ENCODE assay signal across 30 cellular contexts in the genomic region with DNA sequence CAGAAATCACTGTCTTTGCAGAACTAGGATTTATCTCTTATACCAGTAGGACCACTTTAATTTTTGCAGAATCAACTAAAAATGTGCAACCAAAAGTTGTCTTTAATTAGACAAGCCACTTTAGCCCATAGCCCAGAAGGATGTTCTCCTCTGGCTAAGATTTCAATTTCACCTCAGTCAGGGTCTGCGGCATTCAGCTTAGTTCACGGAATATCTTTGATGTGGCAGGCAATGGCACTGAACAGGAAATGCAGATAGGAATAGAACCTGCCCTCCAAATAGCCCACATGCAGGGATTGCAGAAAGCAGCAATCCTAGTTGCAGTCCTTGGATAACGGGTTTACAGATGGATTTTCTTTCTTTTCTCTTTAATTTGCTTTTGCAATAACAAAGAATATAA.
"Had no signal": no experiment of that assay in that cellular context is flagged by ENCODE, and none has a peak within 500 bp of the region (broad histone marks: within the 10 kb centered on the region; RNA-seq: fewer than 3 reads in every experiment).

No MANE protein-coding gene starts in this region.

- DNase-seq: activated B cell treated with CpG ODN at 0.5 μM for 24 hours; activated CD4-positive, alpha-beta memory T cell treated with anti-CD3 and anti-CD28 coated beads, Interleukin-2, amount 10 ng/mL, durations not matched to agents 7 days and 5 days; activated CD4-positive, alpha-beta T cell treated with anti-CD3 and anti-CD28 coated beads for 36 hours; activated CD4-positive, alpha-beta T cell treated with anti-CD3 and anti-CD28 coated beads, Interleukin-2, amount 10 ng/mL, durations not matched to agents 24 days and 14 days; activated CD4-positive, alpha-beta T cell treated with anti-CD3 and anti-CD28 coated beads, Interleukin-2, amount 50 U/mL, for 4 hours; activated CD8-positive, alpha-beta memory T cell treated with anti-CD3 and anti-CD28 coated beads, Interleukin-2, amount 10 ng/mL, durations not matched to agents 7 days and 5 days; activated CD8-positive, alpha-beta memory T cell treated with anti-CD3 and anti-CD28 coated beads, Interleukin-2, amount 50 U/mL, for 4 hours; activated effector memory CD4-positive, alpha-beta T cell treated with anti-CD3 and anti-CD28 coated beads, Interleukin-2, amount 50 U/mL, for 16 hours; activated naive CD4-positive, alpha-beta T cell treated with anti-CD3 and anti-CD28 coated beads, Interleukin-2, amount 50 U/mL, for 16 hours; activated T-cell treated with anti-CD3 and anti-CD28 coated beads, Interleukin-2, amount 50 U/mL, for 1 hour; activated T-cell treated with anti-CD3 and anti-CD28 coated beads, Interleukin-2, amount 50 U/mL, for 48 hours; central memory CD4-positive, alpha-beta T cell; cerebellar nuclear complex; colonic mucosa; effector CD8-positive, alpha-beta T cell; esophagus squamous epithelium; foreskin melanocyte; hippocampal formation had no signal

- ATAC-seq: activated CD4-positive, alpha-beta T cell treated with anti-CD3 and anti-CD28 coated beads for 36 hours; activated CD4-positive, CD25-positive, alpha-beta regulatory T cell treated with anti-CD3 and anti-CD28 coated beads, Interleukin-2, amount 50 U/mL, for 24 hours; activated CD8-positive, alpha-beta memory T cell treated with anti-CD3 and anti-CD28 coated beads, Interleukin-2, amount 10 ng/mL, durations not matched to agents 7 days and 5 days; gastroesophageal sphincter had no signal

- H3K9me3 Mint-ChIP-seq: activated B cell treated with CpG ODN at 0.5 μM for 24 hours; activated CD4-positive, alpha-beta memory T cell treated with anti-CD3 and anti-CD28 coated beads, Interleukin-2, amount 10 ng/mL, durations not matched to agents 7 days and 5 days; activated CD4-positive, alpha-beta T cell treated with anti-CD3 and anti-CD28 coated beads, Interleukin-2, amount 10 ng/mL, durations not matched to agents 24 days and 14 days; activated T-helper 1 cell treated with anti-CD3 and anti-CD28 coated beads, Interleukin-12 subunit alpha, Interleukin-12 subunit beta, Interleukin-2, Interleukin-4 antibody, amounts not matched to agents 30 ng/mL and 10 ng/mL and 1 ng/mL, durations not matched to agents 14 hours and 24 hours and 36 hours; activated T-helper 2 cell treated with anti-CD3 and anti-CD28 coated beads, Interferon-gamma antibody, Interleukin-2, Interleukin-4, amounts not matched to agents 10 μg/mL and 5 μg/mL and 100 μg/mL, durations not matched to agents 14 hours and 24 hours and 36 hours; brain had no signal

- H3K36me3 Mint-ChIP-seq: activated CD8-positive, alpha-beta memory T cell treated with anti-CD3 and anti-CD28 coated beads, Interleukin-2, amount 10 ng/mL, durations not matched to agents 7 days and 5 days; activated naive CD8-positive, alpha-beta T cell; brain had no signal

- H3K4me3 Mint-ChIP-seq: activated B cell treated with CpG ODN at 0.5 μM for 24 hours; activated CD4-positive, alpha-beta memory T cell treated with anti-CD3 and anti-CD28 coated beads, Interleukin-2, amount 10 ng/mL, durations not matched to agents 7 days and 5 days; activated CD4-positive, alpha-beta T cell treated with anti-CD3 and anti-CD28 coated beads for 36 hours; activated CD4-positive, alpha-beta T cell treated with anti-CD3 and anti-CD28 coated beads, Interleukin-2, amount 10 ng/mL, durations not matched to agents 24 days and 14 days; activated CD8-positive, alpha-beta memory T cell treated with anti-CD3 and anti-CD28 coated beads, Interleukin-2, amount 10 ng/mL, durations not matched to agents 7 days and 5 days; activated naive CD8-positive, alpha-beta T cell; activated T-helper 1 cell treated with anti-CD3 and anti-CD28 coated beads, Interleukin-12 subunit alpha, Interleukin-12 subunit beta, Interleukin-2, Interleukin-4 antibody, amounts not matched to agents 30 ng/mL and 10 ng/mL and 1 ng/mL, durations not matched to agents 14 hours and 24 hours and 36 hours; brain had no signal

- H3K27ac ChIP-seq: ascending aorta, breast epithelium, cardiac muscle cell, colonic mucosa, epithelial cell of prostate, esophagus squamous epithelium, gastroesophageal sphincter, VCaP had no signal

- FAIRE-seq: endometrium had no signal

- H3K4me1 Mint-ChIP-seq: activated B cell treated with CpG ODN at 0.5 μM for 24 hours had no signal

- H3K27me3 Mint-ChIP-seq: activated B cell treated with CpG ODN at 0.5 μM for 24 hours; activated CD4-positive, alpha-beta memory T cell treated with anti-CD3 and anti-CD28 coated beads, Interleukin-2, amount 10 ng/mL, durations not matched to agents 7 days and 5 days; activated CD4-positive, alpha-beta T cell treated with anti-CD3 and anti-CD28 coated beads for 36 hours; brain had no signal

- H3K27me3 ChIP-seq: ascending aorta, cardiac muscle cell, colonic mucosa, esophagus squamous epithelium, gastroesophageal sphincter had no signal

- H3K4me1 ChIP-seq: ascending aorta, breast epithelium, colonic mucosa, esophagus squamous epithelium, gastroesophageal sphincter had no signal

- H3K36me3 ChIP-seq: ascending aorta, breast epithelium, cardiac muscle cell, colonic mucosa had no signal

- H3K27ac Mint-ChIP-seq: activated B cell treated with CpG ODN at 0.5 μM for 24 hours; activated CD4-positive, alpha-beta memory T cell treated with anti-CD3 and anti-CD28 coated beads, Interleukin-2, amount 10 ng/mL, durations not matched to agents 7 days and 5 days; activated CD4-positive, alpha-beta T cell treated with anti-CD3 and anti-CD28 coated beads for 36 hours; activated CD4-positive, alpha-beta T cell treated with anti-CD3 and anti-CD28 coated beads, Interleukin-2, amount 10 ng/mL, durations not matched to agents 24 days and 14 days; activated CD8-positive, alpha-beta memory T cell treated with anti-CD3 and anti-CD28 coated beads, Interleukin-2, amount 10 ng/mL, durations not matched to agents 7 days and 5 days; activated naive CD8-positive, alpha-beta T cell; activated T-helper 1 cell treated with anti-CD3 and anti-CD28 coated beads, Interleukin-12 subunit alpha, Interleukin-12 subunit beta, Interleukin-2, Interleukin-4 antibody, amounts not matched to agents 30 ng/mL and 10 ng/mL and 1 ng/mL, durations not matched to agents 14 hours and 24 hours and 36 hours; activated T-helper 2 cell treated with anti-CD3 and anti-CD28 coated beads, Interferon-gamma antibody, Interleukin-2, Interleukin-4, amounts not matched to agents 10 μg/mL and 5 μg/mL and 100 μg/mL, durations not matched to agents 14 hours and 24 hours and 36 hours; brain had no signal

- H3K9me3 ChIP-seq: ascending aorta, breast epithelium, colonic mucosa, esophagus squamous epithelium, gastroesophageal sphincter had no signal

- H3K4me3 ChIP-seq: ascending aorta, breast epithelium, cardiac muscle cell, colonic mucosa, esophagus squamous epithelium, gastroesophageal sphincter had no signal
